Comparison of ENCODE assay signal across 1 cellular context in the genomic region with DNA sequence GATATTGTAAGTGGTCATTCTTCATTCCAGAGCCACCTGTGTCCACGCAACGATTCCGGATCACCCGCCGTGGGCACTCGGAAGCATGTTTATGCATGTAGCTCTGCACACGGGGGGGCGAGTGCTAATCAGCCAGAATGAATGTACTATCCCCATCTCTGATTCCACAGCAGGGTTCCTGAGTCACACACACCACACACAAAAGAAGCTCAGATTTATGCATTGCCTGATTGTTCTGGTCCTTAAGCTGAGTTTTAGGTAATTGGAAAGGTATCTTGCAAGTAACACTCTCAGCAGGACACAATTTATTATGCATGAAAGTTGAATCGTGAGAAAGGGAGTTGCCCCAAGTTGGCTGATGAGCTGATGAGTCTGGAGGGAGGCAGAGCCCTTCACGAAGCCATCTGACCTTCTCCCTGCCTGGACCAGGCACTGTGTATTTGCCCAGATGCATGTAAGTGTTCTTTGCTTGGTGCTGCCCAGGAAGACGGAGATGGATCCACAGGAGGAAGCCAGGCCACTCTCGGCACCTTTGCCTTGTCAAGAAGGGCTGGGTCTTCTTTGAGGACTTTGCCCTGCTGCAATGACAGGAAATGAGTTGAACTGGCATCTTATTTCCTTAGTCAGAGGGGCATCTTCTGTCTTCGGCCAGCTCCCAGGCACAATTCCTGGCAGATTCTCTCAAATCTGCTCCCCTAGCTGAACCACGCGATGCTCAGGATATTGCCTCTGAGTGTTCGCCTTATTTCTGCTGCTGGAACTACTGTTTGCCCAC.
TF ChIP-seq lines count a peak whose summit lies in the region.

No MANE protein-coding gene starts in this region.

TF ChIP-seq in IMR-90, 13 proteins besides CTCF, POLR2A, EP300 and RAD21:
- TF ChIP-seq MAFK (IDR thresholded peaks at IDR 0.05; ENCODE audit: low read depth, low read length), result no peak
- no peak for TF ChIP-seq MAZ (IDR thresholded peaks at IDR 0.05; ENCODE audit: borderline replicate concordance, low read depth, low read length)
- TF ChIP-seq MXI1 (IDR thresholded peaks at IDR 0.05; ENCODE audit: borderline replicate concordance, low read depth, low read length), result no peak
- TF ChIP-seq CHD1 (IDR thresholded peaks at IDR 0.05; ENCODE audit: low read depth, low read length), result no peak
- TF ChIP-seq NFE2L2 (IDR thresholded peaks at IDR 0.05; ENCODE audit: low read depth, low read length), result no peak
- TF ChIP-seq SMC3 (IDR thresholded peaks at IDR 0.05; ENCODE audit: low read depth, low read length), result no peak
